Comparison of ENCODE assay signal across 18 cellular contexts in genomic region chr7:128098629-128099028, GRCh38.
DNase-seq lines count a peak whose midpoint lies in the region; ATAC-seq, FAIRE-seq and TF ChIP-seq lines count a peak whose summit lies in the region.
"Had no signal": no experiment of that assay in that cellular context is flagged by ENCODE, and none has a peak within 500 bp of the region (broad histone marks: within the 10 kb centered on the region; RNA-seq: fewer than 3 reads in every experiment).

No MANE protein-coding gene starts in this region.

- in situ Hi-C loops in HepG2 (cut with HindIII; ENCODE audit: extremely low pct_ligation_motif_present, low pct_unique_long_range_greater_than_20kb): no loop called here
- in situ Hi-C loops in K562 (cut with MboI): no loop called here

- H3K27me3 ChIP-seq in HepG2 (ENCODE audit: control insufficient read depth in 1 of 2, insufficient read depth in 2 of 2, low read length in 2 of 2) (no peaks in the 10 kb centered on the region; a peak in 1 of 5 replicates), right lobe of liver (no peaks in the 10 kb centered on the region), K562 (ENCODE audit: control insufficient read depth in 2 of 2, insufficient read depth in 2 of 2, low read length in 2 of 2) (no peaks in the 10 kb centered on the region), osteoblast (ENCODE audit: insufficient read depth, low read length) (no peaks in the 10 kb centered on the region), BE2C (no peaks in the 10 kb centered on the region; the same call in 1 of the 2 replicates)
- H3K27me3 ChIP-seq: SJCRH30 had no signal

- CTCF ChIA-PET in HepG2 (lab: Yijun Ruan, JAX; ENCODE audit: low intra/inter-chr PET ratio, low total read pairs): no interaction called here
- CTCF ChIA-PET in K562 (lab: Yijun Ruan, JAX; ENCODE audit: low intra/inter-chr PET ratio): interaction anchor here (0.6 kb wide), 1 partner anchor 39 kb away, joined by 3 read pairs; no protein-coding TSS in a partner anchor

- ATAC-seq in HepG2 (no peak), right lobe of liver (no peak), K562 (peak; percentile 10; the same call in 2 of the 3 replicates), HG02678 (IDR thresholded peaks at IDR 0.05; ENCODE audit: unreplicated experiment) (no peak)

- FAIRE-seq in HepG2 (lab: Jason Lieb, UNC): no peak
- FAIRE-seq in K562 (lab: Jason Lieb, UNC): no peak
- FAIRE-seq: A204.1 had no signal

- no peak for TF ChIP-seq RAD21 in HepG2 (CRISPR knock-in tag; IDR thresholded peaks at IDR 0.05)
- TF ChIP-seq RAD21 in K562 (CRISPR knock-in tag; conservative IDR thresholded peaks at IDR 0.05 in 1 of 2, IDR thresholded peaks at IDR 0.05 in 1 of 2): no peak

- no peaks in the 10 kb centered on the region for H3K9me3 ChIP-seq in HepG2 (ENCODE audit: low read length)
- no peaks in the 10 kb centered on the region for H3K9me3 ChIP-seq in right lobe of liver
- H3K9me3 ChIP-seq in K562 (replicated peaks; ENCODE audit: control insufficient read depth, insufficient read depth, low read depth, low read length): no peaks in the 10 kb centered on the region
- H3K9me3 ChIP-seq in osteoblast (ENCODE audit: low read depth, low read length): no peaks in the 10 kb centered on the region
- no peaks in the 10 kb centered on the region; the same call in 1 of the 2 replicates for H3K9me3 ChIP-seq in BE2C
- H3K9me3 ChIP-seq: HAP-1, SJCRH30 had no signal

- H3K4me2 ChIP-seq in HepG2 (ENCODE audit: low read depth, low read length) (no peak overlapping the region), K562 (ENCODE audit: insufficient read depth, low read length) (peak overlapping the region; percentile 7; the same call in 1 of the 2 replicates), osteoblast (ENCODE audit: insufficient read depth, low read length) (no peak overlapping the region)

- POLR2A ChIA-PET in HepG2 (lab: Yijun Ruan, JAX) (no interaction called here), K562 (lab: Yijun Ruan, JAX) (interaction anchor here (0.5 to 3.6 kb wide), 11 partner anchors 8 to 53 kb away, joined by 3 to 15 read pairs (median 3); no protein-coding TSS in a partner anchor)

- TF ChIP-seq POLR2A in HepG2 (IDR thresholded peaks at IDR 0.05; ENCODE audit: insufficient read depth in 1 of 2, low read depth in 2 of 2, low read length in 2 of 2): no peak
- no peak for TF ChIP-seq POLR2A in right lobe of liver (IDR thresholded peaks at IDR 0.05)
- no peak for TF ChIP-seq POLR2A in K562 (conservative IDR thresholded peaks at IDR 0.05)

- WGBS in HepG2 (ENCODE audit: low lambda C conversion rate): 71% methylated on average over 5 of the region's 5 CpGs
- WGBS in right lobe of liver (ENCODE audit: insufficient coverage, low coverage, low lambda C conversion rate, missing lambda C conversion rate): 93% methylated on average over 4 of the region's 5 CpGs
- WGBS in K562 (ENCODE audit: insufficient coverage, low coverage, missing lambda C conversion rate): 79% methylated on average over 5 of the region's 5 CpGs

- TF ChIP-seq EP300 in HepG2 (IDR thresholded peaks at IDR 0.05; ENCODE audit: low read depth in 2 of 2, low read length in 2 of 2) (no peak), HepG2 (CRISPR knock-in tag; IDR thresholded peaks at IDR 0.05; ENCODE audit: borderline replicate concordance) (no peak), K562 (IDR thresholded peaks at IDR 0.05; ENCODE audit: low read length) (no peak)

- H3K9ac ChIP-seq in HepG2 (ENCODE audit: insufficient read depth, low read depth, low read length) (no peak overlapping the region), K562 (ENCODE audit: insufficient read depth in 1 of 2, low read depth in 2 of 2, low read length in 2 of 2) (peak overlapping the region in 1 of 2 experiments; percentile 3; a peak in 2 of 4 replicates)
- H3K9ac ChIP-seq: GM23248 had no signal

- peaks cover 0 to 10% of the 10 kb centered on the region in 2 experiments for H3K36me3 ChIP-seq in HepG2 (replicated peaks in 1 of 2; ENCODE audit: control insufficient read depth in 1 of 2, insufficient read depth in 2 of 2, low read length in 2 of 2)
- H3K36me3 ChIP-seq in right lobe of liver: no peaks in the 10 kb centered on the region
- H3K36me3 ChIP-seq in K562 (ENCODE audit: control insufficient read depth, insufficient read depth, low read length): peaks cover 29% of the 10 kb centered on the region; the same call in 1 of the 3 replicates
- H3K36me3 ChIP-seq in osteoblast (ENCODE audit: insufficient read depth, low read length): peaks cover 31% of the 10 kb centered on the region
- H3K36me3 ChIP-seq in BE2C: peaks cover 7% of the 10 kb centered on the region; the same call in 1 of the 2 replicates

- intact Hi-C loops in HepG2 (cut with micrococcal nuclease; ENCODE audit: unreplicated experiment): no loop called here
- intact Hi-C loops in right lobe of liver (cut with DNase I): no loop called here
- intact Hi-C loops in K562 (cut with micrococcal nuclease): no loop called here

- no peak for TF ChIP-seq CTCF in HepG2 (CRISPR knock-in tag; IDR thresholded peaks at IDR 0.05)
- no peak for TF ChIP-seq CTCF in right lobe of liver (IDR thresholded peaks at IDR 0.05)
- no peak for TF ChIP-seq CTCF in K562 (IDR thresholded peaks at IDR 0.05 in 2 of 3, conservative IDR thresholded peaks at IDR 0.05 in 1 of 3; ENCODE audit: insufficient read depth in 2 of 3, low read depth in 1 of 3, low read length in 3 of 3)
- TF ChIP-seq CTCF in osteoblast (IDR thresholded peaks at IDR 0.05; ENCODE audit: extremely low read depth, low read depth, low read length): no peak
- TF ChIP-seq CTCF in BE2C (IDR thresholded peaks at IDR 0.05; ENCODE audit: low read depth, low read length): no peak

- H3K79me2 ChIP-seq in HepG2 (ENCODE audit: insufficient read depth, low read length) (no peaks in the 10 kb centered on the region), K562 (ENCODE audit: control insufficient read depth, insufficient read depth, low read length) (no peaks in the 10 kb centered on the region), osteoblast (ENCODE audit: insufficient read depth, low read length) (no peaks in the 10 kb centered on the region)

- H3K4me1 ChIP-seq in HepG2 (ENCODE audit: insufficient read depth, low read length) (peaks cover 26% of the 10 kb centered on the region), right lobe of liver (peaks cover 0 to 11% (median 0%) of the 10 kb centered on the region in 4 donors), K562 (replicated peaks in 1 of 2; ENCODE audit: control insufficient read depth in 2 of 2, insufficient read depth in 2 of 2, low read length in 2 of 2) (peaks cover 15 to 26% of the 10 kb centered on the region in 2 experiments; a peak in 4 of 5 replicates), osteoblast (ENCODE audit: insufficient read depth, low read length) (no peaks in the 10 kb centered on the region), BE2C (peaks cover 14% of the 10 kb centered on the region)
- H3K4me1 ChIP-seq: SJCRH30 had no signal

- no TSS peak for BruUV-seq in HepG2 (replicated peaks; lab: Mats Ljungman, UMichigan)
- no TSS peak for BruUV-seq in K562 (replicated peaks; lab: Mats Ljungman, UMichigan)

- no peak overlapping the region for H3K4me3 ChIP-seq in HepG2 (replicated peaks in 1 of 3; ENCODE audit: insufficient read depth in 1 of 3, low read depth in 2 of 3, low read length in 3 of 3)
- no peak overlapping the region for H3K4me3 ChIP-seq in right lobe of liver
- no peak overlapping the region for H3K4me3 ChIP-seq in K562
- no peak overlapping the region for H3K4me3 ChIP-seq in osteoblast (ENCODE audit: insufficient read depth, low read length)
- no peak overlapping the region for H3K4me3 ChIP-seq in BE2C (ENCODE audit: low read depth, low read length)
- H3K4me3 ChIP-seq: GM23248, HAP-1, SJCRH30 had no signal

- H3K27ac ChIP-seq in HepG2 (ENCODE audit: extremely low read length, insufficient read depth, low read length): no peak overlapping the region
- no peak overlapping the region for H3K27ac ChIP-seq in right lobe of liver
- no peak overlapping the region; the same call in 2 of the 3 replicates for H3K27ac ChIP-seq in K562 (ENCODE audit: extremely low read depth, low read depth, low read length)
- H3K27ac ChIP-seq in osteoblast (ENCODE audit: low read depth, low read length): no peak overlapping the region
- H3K27ac ChIP-seq: GM23248, SJCRH30 had no signal

- DNase-seq in HepG2 (ENCODE audit: low spot score) (no peak), right lobe of liver (no peak), K562 (ENCODE audit: extremely low read depth in 1 of 4, low spot score in 3 of 4) (peak in 1 of 4 experiments; percentile 13), osteoblast (ENCODE audit: insufficient read length, low spot score, missing footprints) (peak; percentile 27), BE2C (no peak)
- no peak for DNase-seq in stimulated activated CD4-positive, alpha-beta T cell treated with anti-CD3 and anti-CD28 coated beads, Interleukin-4, amount 100 ng/mL, for 1 hour
- DNase-seq: Kasumi-1, NCI-H1417, NCI-H1694 treated with DMSO at 0.1 percent for 48 hours, NCI-H2081 treated with DMSO at 0.1 percent for 48 hours, NCI-H2171 treated with DMSO at 0.1 percent for 48 hours, NCI-H524 treated with DMSO at 0.1 percent for 48 hours, NCI-H82, SJCRH30 had no signal

- H4K20me1 ChIP-seq in HepG2 (ENCODE audit: insufficient read depth, low read length): no peaks in the 10 kb centered on the region; the same call in 1 of the 2 replicates
- no peaks in the 10 kb centered on the region for H4K20me1 ChIP-seq in K562 (replicated peaks; ENCODE audit: control insufficient read depth, insufficient read depth, low read length)
- H4K20me1 ChIP-seq in osteoblast (ENCODE audit: insufficient read depth, low read length): peaks cover 9% of the 10 kb centered on the region

- H2AFZ ChIP-seq in HepG2 (ENCODE audit: low read length) (no peak overlapping the region), K562 (ENCODE audit: low read depth, low read length) (no peak overlapping the region), osteoblast (ENCODE audit: low read length) (no peak overlapping the region)
- H2AFZ ChIP-seq: GM23248 had no signal

- H3K9me1 ChIP-seq in K562 (ENCODE audit: control insufficient read depth, insufficient read depth, low read length): peaks cover 5% of the 10 kb centered on the region

TF ChIP-seq in HepG2, 621 proteins besides CTCF, POLR2A, EP300 and RAD21 (continues in another document):
- TF ChIP-seq POLR2AphosphoS5 (IDR thresholded peaks at IDR 0.05; ENCODE audit: low read depth, low read length) (peak; percentile 7; the same call in 1 of the 2 replicates), FIP1L1 (IDR thresholded peaks at IDR 0.05; ENCODE audit: borderline replicate concordance, insufficient read depth, low read depth, low read length) (no peak), RBM22 (optimal IDR thresholded peaks at IDR 0.05; ENCODE audit: low read length) (peak; percentile 48)

Comparison
In these comparisons a context has a peak if more than half of its experiments do, and no peak if none do; other contexts are left out.
1. Of the 241 proteins assayed by ChIP-seq in both HepG2 and K562: peak only in HepG2: POLR2AphosphoS5 and RBM22; only in K562: PRDM10 and ZNF644; in both: none; in neither: 235; mixed calls (peak in some experiments, not most) for 2.